1 cellular context compared by ENCODE assay signal in genomic region chr9:129080608-129081387, GRCh38.
TF ChIP-seq lines count a peak whose summit lies in the region.

DOLPP1 (plus strand) TSS chr9:129081111; CDS start chr9:129081132, 21 bp downstream.

TF ChIP-seq in HepG2, 621 proteins besides CTCF, POLR2A, EP300 and RAD21 (continued from another document and continues in another):
- TF ChIP-seq ZMYM4 (CRISPR knock-in tag; IDR thresholded peaks at IDR 0.05) (peak; percentile 81; the same call in 1 of the 2 replicates), AFF4 (CRISPR knock-in tag; IDR thresholded peaks at IDR 0.05) (no peak), ZNF556 (CRISPR knock-in tag; IDR thresholded peaks at IDR 0.05; ENCODE audit: borderline replicate concordance) (no peak), ZNF318 (CRISPR knock-in tag; IDR thresholded peaks at IDR 0.05) (no peak), POLR2AphosphoS5 (IDR thresholded peaks at IDR 0.05; ENCODE audit: low read depth, low read length) (peak; percentile 59), ZNF34 (CRISPR knock-in tag; IDR thresholded peaks at IDR 0.05; ENCODE audit: borderline replicate concordance) (no peak), ZFP90 (CRISPR knock-in tag; IDR thresholded peaks at IDR 0.05; ENCODE audit: borderline replicate concordance) (no peak; the same call in 1 of the 2 replicates), NR2F1 (CRISPR knock-in tag; IDR thresholded peaks at IDR 0.05) (no peak), TBP (CRISPR knock-in tag; IDR thresholded peaks at IDR 0.05) (no peak), NRL (CRISPR knock-in tag; IDR thresholded peaks at IDR 0.05; ENCODE audit: borderline replicate concordance) (no peak; the same call in 1 of the 2 replicates), ZNF746 (CRISPR knock-in tag; IDR thresholded peaks at IDR 0.05) (no peak), ZNF616 (CRISPR knock-in tag; IDR thresholded peaks at IDR 0.05; ENCODE audit: low read depth) (0 out of 2 replicates have a peak, but pooled peaks have one; percentile 40), ARNT (IDR thresholded peaks at IDR 0.05) (no peak), SP4 (CRISPR knock-in tag; IDR thresholded peaks at IDR 0.05) (no peak; the same call in none of the 2 replicates), ETV5 (CRISPR knock-in tag; IDR thresholded peaks at IDR 0.05; ENCODE audit: borderline replicate concordance) (peak; percentile 30; the same call in 1 of the 2 replicates), NCOR1 (IDR thresholded peaks at IDR 0.05; ENCODE audit: borderline replicate concordance, low read length) (peak; percentile 53; the same call in 1 of the 2 replicates), ZNF607 (CRISPR knock-in tag; IDR thresholded peaks at IDR 0.05; ENCODE audit: borderline replicate concordance) (0 out of 2 replicates have a peak, but pooled peaks have one; percentile 69), DMAP1 (CRISPR knock-in tag; IDR thresholded peaks at IDR 0.05) (peak; percentile 73), ZNF577 (CRISPR knock-in tag; IDR thresholded peaks at IDR 0.05; ENCODE audit: borderline replicate concordance, low read depth) (no peak), NCOA2 (CRISPR knock-in tag; IDR thresholded peaks at IDR 0.05) (no peak), FOXA1 (IDR thresholded peaks at IDR 0.05) (no peak), FOXA1 (CRISPR knock-in tag; IDR thresholded peaks at IDR 0.05) (no peak), ZNF331 (CRISPR knock-in tag; IDR thresholded peaks at IDR 0.05) (no peak; the same call in none of the 2 replicates), CEBPG (CRISPR knock-in tag; IDR thresholded peaks at IDR 0.05) (no peak), ZNF761 (CRISPR knock-in tag; conservative IDR thresholded peaks at IDR 0.05) (no peak), KDM3A (CRISPR knock-in tag; IDR thresholded peaks at IDR 0.05; ENCODE audit: low read depth) (no peak), HNRNPL (IDR thresholded peaks at IDR 0.05; ENCODE audit: low read depth, low read length) (no peak), BHLHE40 (IDR thresholded peaks at IDR 0.05; ENCODE audit: low read length) (no peak), MXD4 (CRISPR knock-in tag; IDR thresholded peaks at IDR 0.05) (peak; percentile 70), ZNF350 (CRISPR knock-in tag; IDR thresholded peaks at IDR 0.05; ENCODE audit: borderline replicate concordance, low read depth) (no peak; the same call in 1 of the 2 replicates), XBP1 (CRISPR knock-in tag; IDR thresholded peaks at IDR 0.05) (no peak), ZNF768 (CRISPR knock-in tag; IDR thresholded peaks at IDR 0.05) (no peak), SUZ12 (IDR thresholded peaks at IDR 0.05; ENCODE audit: low read depth, low read length) (no peak), ZSCAN5A (CRISPR knock-in tag; IDR thresholded peaks at IDR 0.05; ENCODE audit: borderline replicate concordance) (0 out of 2 replicates have a peak, but pooled peaks have one; percentile 46), MLLT10 (CRISPR knock-in tag; IDR thresholded peaks at IDR 0.05) (no peak), ZMYM3 (CRISPR knock-in tag; IDR thresholded peaks at IDR 0.05) (peak; percentile 87), JDP2 (CRISPR knock-in tag; IDR thresholded peaks at IDR 0.05; ENCODE audit: borderline replicate concordance) (no peak)
- TF ChIP-seq, protein P1, sequence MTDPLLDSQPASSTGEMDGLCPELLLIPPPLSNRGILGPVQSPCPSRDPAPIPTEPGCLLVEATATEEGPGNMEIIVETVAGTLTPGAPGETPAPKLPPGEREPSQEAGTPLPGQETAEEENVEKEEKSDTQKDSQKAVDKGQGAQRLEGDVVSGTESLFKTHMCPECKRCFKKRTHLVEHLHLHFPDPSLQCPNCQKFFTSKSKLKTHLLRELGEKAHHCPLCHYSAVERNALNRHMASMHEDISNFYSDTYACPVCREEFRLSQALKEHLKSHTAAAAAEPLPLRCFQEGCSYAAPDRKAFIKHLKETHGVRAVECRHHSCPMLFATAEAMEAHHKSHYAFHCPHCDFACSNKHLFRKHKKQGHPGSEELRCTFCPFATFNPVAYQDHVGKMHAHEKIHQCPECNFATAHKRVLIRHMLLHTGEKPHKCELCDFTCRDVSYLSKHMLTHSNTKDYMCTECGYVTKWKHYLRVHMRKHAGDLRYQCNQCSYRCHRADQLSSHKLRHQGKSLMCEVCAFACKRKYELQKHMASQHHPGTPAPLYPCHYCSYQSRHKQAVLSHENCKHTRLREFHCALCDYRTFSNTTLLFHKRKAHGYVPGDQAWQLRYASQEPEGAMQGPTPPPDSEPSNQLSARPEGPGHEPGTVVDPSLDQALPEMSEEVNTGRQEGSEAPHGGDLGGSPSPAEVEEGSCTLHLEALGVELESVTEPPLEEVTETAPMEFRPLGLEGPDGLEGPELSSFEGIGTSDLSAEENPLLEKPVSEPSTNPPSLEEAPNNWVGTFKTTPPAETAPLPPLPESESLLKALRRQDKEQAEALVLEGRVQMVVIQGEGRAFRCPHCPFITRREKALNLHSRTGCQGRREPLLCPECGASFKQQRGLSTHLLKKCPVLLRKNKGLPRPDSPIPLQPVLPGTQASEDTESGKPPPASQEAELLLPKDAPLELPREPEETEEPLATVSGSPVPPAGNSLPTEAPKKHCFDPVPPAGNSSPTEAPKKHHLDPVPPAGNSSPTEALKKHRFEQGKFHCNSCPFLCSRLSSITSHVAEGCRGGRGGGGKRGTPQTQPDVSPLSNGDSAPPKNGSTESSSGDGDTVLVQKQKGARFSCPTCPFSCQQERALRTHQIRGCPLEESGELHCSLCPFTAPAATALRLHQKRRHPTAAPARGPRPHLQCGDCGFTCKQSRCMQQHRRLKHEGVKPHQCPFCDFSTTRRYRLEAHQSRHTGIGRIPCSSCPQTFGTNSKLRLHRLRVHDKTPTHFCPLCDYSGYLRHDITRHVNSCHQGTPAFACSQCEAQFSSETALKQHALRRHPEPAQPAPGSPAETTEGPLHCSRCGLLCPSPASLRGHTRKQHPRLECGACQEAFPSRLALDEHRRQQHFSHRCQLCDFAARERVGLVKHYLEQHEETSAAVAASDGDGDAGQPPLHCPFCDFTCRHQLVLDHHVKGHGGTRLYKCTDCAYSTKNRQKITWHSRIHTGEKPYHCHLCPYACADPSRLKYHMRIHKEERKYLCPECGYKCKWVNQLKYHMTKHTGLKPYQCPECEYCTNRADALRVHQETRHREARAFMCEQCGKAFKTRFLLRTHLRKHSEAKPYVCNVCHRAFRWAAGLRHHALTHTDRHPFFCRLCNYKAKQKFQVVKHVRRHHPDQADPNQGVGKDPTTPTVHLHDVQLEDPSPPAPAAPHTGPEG (CRISPR knock-in tag; IDR thresholded peaks at IDR 0.05), result no peak
